Comparison of ENCODE assay signal across 8 cellular contexts in genomic region chr4:98928505-98929340, GRCh38. TPM values are rescaled to one million over a fixed set of nuclear protein-coding genes. Genes with fewer than 3 reads are reported as not detected.
DNase-seq lines count a peak whose midpoint lies in the region; ATAC-seq lines count a peak whose summit lies in the region.

Gene EIF4E (minus strand): TSS chr4:98929133. CDS start chr4:98929112, 21 bp downstream.

- H3K9me3 ChIP-seq in GM23248 (ENCODE audit: low read depth): no peaks in the 10 kb centered on the region

- H3K4me1 ChIP-seq in GM23248 (ENCODE audit: insufficient read depth): peaks cover 31% of the 10 kb centered on the region

- H3K27me3 Mint-ChIP-seq in activated T-helper 1 cell treated with anti-CD3 and anti-CD28 coated beads, Interleukin-12 subunit alpha, Interleukin-12 subunit beta, Interleukin-2, Interleukin-4 antibody, amounts not matched to agents 30 ng/mL and 10 ng/mL and 1 ng/mL, durations not matched to agents 14 hours and 24 hours and 36 hours (ENCODE audit: insufficient read depth): no peaks in the 10 kb centered on the region
- no peaks in the 10 kb centered on the region for H3K27me3 Mint-ChIP-seq in naive B cell
- H3K27me3 Mint-ChIP-seq in stimulated activated memory B cell treated with anti-CD40 and anti-IgM and Interleukin-4, amounts not matched to agents 10 μg/mL and 1 μg/mL and 100 μg/mL, for 72 hours: no peaks in the 10 kb centered on the region

- H3K9me3 Mint-ChIP-seq in activated T-helper 1 cell treated with anti-CD3 and anti-CD28 coated beads, Interleukin-12 subunit alpha, Interleukin-12 subunit beta, Interleukin-2, Interleukin-4 antibody, amounts not matched to agents 30 ng/mL and 10 ng/mL and 1 ng/mL, durations not matched to agents 14 hours and 24 hours and 36 hours: no peaks in the 10 kb centered on the region
- H3K9me3 Mint-ChIP-seq in naive B cell: no peaks in the 10 kb centered on the region
- H3K9me3 Mint-ChIP-seq in stimulated activated memory B cell treated with anti-CD40 and anti-IgM and Interleukin-4, amounts not matched to agents 10 μg/mL and 1 μg/mL and 100 μg/mL, for 72 hours: peaks cover 3% of the 10 kb centered on the region

- peak within 1 kb of the TSS; percentile 96 for H3K4me2 ChIP-seq in GM23248 (ENCODE audit: unreplicated experiment)

- H3K36me3 ChIP-seq in GM23248 (ENCODE audit: low read depth): peaks cover 11% of the 10 kb centered on the region

- ATAC-seq in naive B cell (ENCODE audit: low read depth in 2 of 2): peak; percentile 79 to 80
- peak; percentile 91 for ATAC-seq in stimulated activated memory B cell treated with anti-CD40 and anti-IgM and Interleukin-4, amounts not matched to agents 10 μg/mL and 1 μg/mL and 100 μg/mL, for 72 hours

- H3K9ac ChIP-seq in GM23248: peak within 1 kb of the TSS; percentile 98

- intact Hi-C loops in activated T-helper 1 cell treated with anti-CD3 and anti-CD28 coated beads, Interleukin-12 subunit alpha, Interleukin-12 subunit beta, Interleukin-2, Interleukin-4 antibody, amounts not matched to agents 30 ng/mL and 10 ng/mL and 1 ng/mL, durations not matched to agents 14 hours and 24 hours and 36 hours (cut with micrococcal nuclease): loop anchor here (1.0 to 5.0 kb wide), 10 partner anchors 51 to 1022 kb away; partner anchors contain the start of genes H2AZ1, METAP1, STPG2 and TRMT10A

- H3K79me2 ChIP-seq in GM23248 (ENCODE audit: insufficient read depth): peaks cover 52% of the 10 kb centered on the region

- H3K4me3 ChIP-seq in GM23248: peak within 1 kb of the TSS; percentile 98

- in situ Hi-C loops in GM23248 (cut with MboI): no loop called here

- peaks cover 46% of the 10 kb centered on the region for H3K4me1 Mint-ChIP-seq in activated T-helper 1 cell treated with anti-CD3 and anti-CD28 coated beads, Interleukin-12 subunit alpha, Interleukin-12 subunit beta, Interleukin-2, Interleukin-4 antibody, amounts not matched to agents 30 ng/mL and 10 ng/mL and 1 ng/mL, durations not matched to agents 14 hours and 24 hours and 36 hours (ENCODE audit: low read depth)
- H3K4me1 Mint-ChIP-seq in naive B cell: peaks cover 27 to 64% (median 44%) of the 10 kb centered on the region in 3 donors
- peaks cover 51% of the 10 kb centered on the region for H3K4me1 Mint-ChIP-seq in stimulated activated memory B cell treated with anti-CD40 and anti-IgM and Interleukin-4, amounts not matched to agents 10 μg/mL and 1 μg/mL and 100 μg/mL, for 72 hours

- no peaks in the 10 kb centered on the region; the same call in 1 of the 2 replicates for H3K9me2 ChIP-seq in GM23248 (ENCODE audit: insufficient read depth)

- H3K36me3 Mint-ChIP-seq in activated T-helper 1 cell treated with anti-CD3 and anti-CD28 coated beads, Interleukin-12 subunit alpha, Interleukin-12 subunit beta, Interleukin-2, Interleukin-4 antibody, amounts not matched to agents 30 ng/mL and 10 ng/mL and 1 ng/mL, durations not matched to agents 14 hours and 24 hours and 36 hours (ENCODE audit: low read depth): peaks cover 10% of the 10 kb centered on the region
- no peaks in the 10 kb centered on the region for H3K36me3 Mint-ChIP-seq in naive B cell
- peaks cover 12% of the 10 kb centered on the region for H3K36me3 Mint-ChIP-seq in stimulated activated memory B cell treated with anti-CD40 and anti-IgM and Interleukin-4, amounts not matched to agents 10 μg/mL and 1 μg/mL and 100 μg/mL, for 72 hours

- WGBS in GM23248 (ENCODE audit: low coverage in 1 of 2, low lambda C conversion rate in 2 of 2, missing lambda C conversion rate in 2 of 2), 2 experiments: 1% methylated on average over 51 to 66 of the region's 68 CpGs

- peak within 1 kb of the TSS; percentile 94 for H2AFZ ChIP-seq in GM23248

- peak within 1 kb of the TSS; percentile 100 for H3K27ac Mint-ChIP-seq in activated T-helper 1 cell treated with anti-CD3 and anti-CD28 coated beads, Interleukin-12 subunit alpha, Interleukin-12 subunit beta, Interleukin-2, Interleukin-4 antibody, amounts not matched to agents 30 ng/mL and 10 ng/mL and 1 ng/mL, durations not matched to agents 14 hours and 24 hours and 36 hours
- H3K27ac Mint-ChIP-seq in naive B cell: peak within 1 kb of the TSS; percentile 93 to 100 (median 98)
- H3K27ac Mint-ChIP-seq in stimulated activated memory B cell treated with anti-CD40 and anti-IgM and Interleukin-4, amounts not matched to agents 10 μg/mL and 1 μg/mL and 100 μg/mL, for 72 hours: peak within 1 kb of the TSS; percentile 94

- peaks cover 8% of the 10 kb centered on the region for H4K20me1 ChIP-seq in GM23248 (ENCODE audit: insufficient read depth)

- peak within 1 kb of the TSS; percentile 98 for H3K4me3 Mint-ChIP-seq in activated T-helper 1 cell treated with anti-CD3 and anti-CD28 coated beads, Interleukin-12 subunit alpha, Interleukin-12 subunit beta, Interleukin-2, Interleukin-4 antibody, amounts not matched to agents 30 ng/mL and 10 ng/mL and 1 ng/mL, durations not matched to agents 14 hours and 24 hours and 36 hours
- peak within 1 kb of the TSS; percentile 92 to 99 (median 98) for H3K4me3 Mint-ChIP-seq in naive B cell
- H3K4me3 Mint-ChIP-seq in stimulated activated memory B cell treated with anti-CD40 and anti-IgM and Interleukin-4, amounts not matched to agents 10 μg/mL and 1 μg/mL and 100 μg/mL, for 72 hours: peak within 1 kb of the TSS; percentile 96

- H3K27ac ChIP-seq in GM23248: peak within 1 kb of the TSS; percentile 99

- peaks cover 38% of the 10 kb centered on the region for H3F3A ChIP-seq in GM23248 (ENCODE audit: insufficient read depth)

- H3K27me3 ChIP-seq in GM23248 (replicated peaks; ENCODE audit: insufficient read depth): no peaks in the 10 kb centered on the region

- DNase-seq in Daoy (ENCODE audit: low read depth) (peak; percentile 95), GM23248 (peak; percentile 100), Kasumi-1 (lab: John Stamatoyannopoulos, UW) (peak; percentile 96 to 97), RPMI7951 (ENCODE audit: low read depth) (peak; percentile 97), fibroblast of gingiva (ENCODE audit: low read depth) (peak; percentile 98), naive B cell (peak; percentile 98)
- peak; percentile 96 for DNase-seq in activated T-helper 1 cell treated with anti-CD3 and anti-CD28 coated beads, Interleukin-12 subunit alpha, Interleukin-12 subunit beta, Interleukin-2, Interleukin-4 antibody, amounts not matched to agents 30 ng/mL and 10 ng/mL and 1 ng/mL, durations not matched to agents 14 hours and 24 hours and 36 hours (ENCODE audit: low spot score)

RNA-seq across cellular contexts. Expression of gene EIF4E, which starts in this region (rescaled TPM):
- total RNA-seq in Daoy (2014; rRNA removed; shearing (Covaris generic)): 110 and 126 TPM in 2 replicates
- total RNA-seq in GM23248 (2014; rRNA removed; shearing (Covaris generic)): 133 and 135 TPM in 2 replicates
- polyA plus RNA-seq in GM23248 (2016; fragmentation: Nextera tagmentation; extraction: Ambion mirVana) (105 and 113 TPM in 2 replicates), naive B cell (ENCODE audit: low read depth in 6 of 6) (100 to 1,000 TPM in 1 of 6 donors, 10 to 100 TPM in 5; 60.2 to 111 (median 70.2) TPM)
- 194 and 210 TPM in 2 replicates for total RNA-seq in RPMI7951 (2014; rRNA removed; shearing (Covaris generic))
- 137 and 147 TPM in 2 replicates for total RNA-seq in activated T-helper 1 cell treated with anti-CD3 and anti-CD28 coated beads, Interleukin-12 subunit alpha, Interleukin-12 subunit beta, Interleukin-2, Interleukin-4 antibody, amounts not matched to agents 30 ng/mL and 10 ng/mL and 1 ng/mL, durations not matched to agents 14 hours and 24 hours and 36 hours

Comparison
In these comparisons a context has a peak if more than half of its experiments do, and no peak if none do; other contexts are left out.
1. Peak in every context shown above with its lines: DNase-seq, ATAC-seq, H3K4me3 ChIP-seq and H3K27ac ChIP-seq.